8 cellular contexts compared by ENCODE assay signal in genomic region chr2:241509408-241509784, GRCh38. TPM values are rescaled to one million over a fixed set of nuclear protein-coding genes. Genes with fewer than 3 reads are reported as not detected.
DNase-seq lines count a peak whose midpoint lies in the region; ATAC-seq and TF ChIP-seq lines count a peak whose summit lies in the region.

No MANE protein-coding gene starts in this region.

- H3K27ac Mint-ChIP-seq in activated CD4-positive, alpha-beta T cell treated with anti-CD3 and anti-CD28 coated beads, Interleukin-2, amount 10 ng/mL, durations not matched to agents 24 days and 14 days: peak overlapping the region; percentile 67

- H3K9me3 ChIP-seq in body of pancreas (no peaks in the 10 kb centered on the region), lower lobe of right lung (no peaks in the 10 kb centered on the region), thymus (ENCODE audit: control insufficient read depth) (no peaks in the 10 kb centered on the region)

- no peaks in the 10 kb centered on the region for H3K36me3 ChIP-seq in body of pancreas (replicated peaks in 1 of 2; ENCODE audit: insufficient read depth in 1 of 2, low read depth in 2 of 2)
- peaks cover 6% of the 10 kb centered on the region for H3K36me3 ChIP-seq in lower lobe of right lung
- peaks cover 2% of the 10 kb centered on the region for H3K36me3 ChIP-seq in thymus (ENCODE audit: control insufficient read depth, insufficient read depth)

- no peak overlapping the region for H3K4me3 ChIP-seq in body of pancreas
- H3K4me3 ChIP-seq in lower lobe of right lung: peak overlapping the region; percentile 80
- peak overlapping the region; percentile 90 for H3K4me3 ChIP-seq in thymus (ENCODE audit: low read length)

- H3K4me1 Mint-ChIP-seq in activated CD4-positive, alpha-beta T cell treated with anti-CD3 and anti-CD28 coated beads, Interleukin-2, amount 10 ng/mL, durations not matched to agents 24 days and 14 days: peaks cover 13% of the 10 kb centered on the region

- H3K4me1 ChIP-seq in body of pancreas (peaks cover 57% of the 10 kb centered on the region), lower lobe of right lung (peaks cover 38% of the 10 kb centered on the region), thymus (ENCODE audit: control insufficient read depth, insufficient read depth, low read length) (peaks cover 9% of the 10 kb centered on the region)

- TF ChIP-seq CTCF in body of pancreas (IDR thresholded peaks at IDR 0.05) (no peak), lower lobe of right lung (IDR thresholded peaks at IDR 0.05) (no peak)

- ATAC-seq in body of pancreas: no peak
- ATAC-seq in lower lobe of right lung: no peak
- no peak for ATAC-seq in GM18519 (IDR thresholded peaks at IDR 0.05; ENCODE audit: low FRiP score, unreplicated experiment)
- ATAC-seq in HG03565 (IDR thresholded peaks at IDR 0.05; ENCODE audit: unreplicated experiment): no peak

- H3K36me3 Mint-ChIP-seq in activated CD4-positive, alpha-beta T cell treated with anti-CD3 and anti-CD28 coated beads, Interleukin-2, amount 10 ng/mL, durations not matched to agents 24 days and 14 days (ENCODE audit: low read depth): no peaks in the 10 kb centered on the region

- DNase-seq in activated CD4-positive, alpha-beta T cell treated with anti-CD3 and anti-CD28 coated beads, Interleukin-2, amount 10 ng/mL, durations not matched to agents 24 days and 14 days: no peak
- DNase-seq in activated CD4-positive, alpha-beta T cell treated with anti-CD3 and anti-CD28 coated beads, Interleukin-2, amount 50 U/mL, for 1 hour: no peak
- DNase-seq in body of pancreas (no peak), lower lobe of right lung (no peak)
- DNase-seq in effector CD8-positive, alpha-beta T cell (lab: John Stamatoyannopoulos, UW): no peak

- H3K9me3 Mint-ChIP-seq in activated CD4-positive, alpha-beta T cell treated with anti-CD3 and anti-CD28 coated beads, Interleukin-2, amount 10 ng/mL, durations not matched to agents 24 days and 14 days: no peaks in the 10 kb centered on the region

- TF ChIP-seq POLR2A in body of pancreas (IDR thresholded peaks at IDR 0.05): no peak

- 53 to 59% methylated on average over 8 to 9 of the region's 9 CpGs for WGBS in body of pancreas, 2 donors
- WGBS in thymus: 60% methylated on average over 9 of the region's 9 CpGs

- H3K27me3 Mint-ChIP-seq in activated CD4-positive, alpha-beta T cell treated with anti-CD3 and anti-CD28 coated beads, Interleukin-2, amount 10 ng/mL, durations not matched to agents 24 days and 14 days: peaks cover 7% of the 10 kb centered on the region

- H3K27me3 ChIP-seq in body of pancreas (no peaks in the 10 kb centered on the region), lower lobe of right lung (ENCODE audit: low read depth) (no peaks in the 10 kb centered on the region), thymus (ENCODE audit: control insufficient read depth, insufficient read depth) (peaks cover 4% of the 10 kb centered on the region)

- H3K4me3 Mint-ChIP-seq in activated CD4-positive, alpha-beta T cell treated with anti-CD3 and anti-CD28 coated beads, Interleukin-2, amount 10 ng/mL, durations not matched to agents 24 days and 14 days: peak overlapping the region; percentile 78

- intact Hi-C loops in activated CD4-positive, alpha-beta T cell treated with anti-CD3 and anti-CD28 coated beads, Interleukin-2, amount 10 ng/mL, durations not matched to agents 24 days and 14 days (cut with micrococcal nuclease): loop anchor here (2.0 to 10.0 kb wide), 3 partner anchors 105 to 949 kb away; partner anchors contain the start of genes CAPN10 and DUSP28
- intact Hi-C loops in body of pancreas (cut with DNase I): no loop called here
- intact Hi-C loops in lower lobe of right lung (cut with DNase I): no loop called here

- peak overlapping the region; percentile 52 to 91 (median 85) for H3K27ac ChIP-seq in body of pancreas
- peak overlapping the region; percentile 93 for H3K27ac ChIP-seq in lower lobe of right lung
- no peak overlapping the region for H3K27ac ChIP-seq in thymus (ENCODE audit: low read depth)

RNA-seq across cellular contexts. Expression of gene STK25, which starts 1.0 kb away (rescaled TPM):
- 121 and 145 TPM in 2 replicates for total RNA-seq in activated CD4-positive, alpha-beta T cell treated with anti-CD3 and anti-CD28 coated beads, Interleukin-2, amount 10 ng/mL, durations not matched to agents 24 days and 14 days
- total RNA-seq in body of pancreas: 100 to 1,000 TPM; 129 to 144 TPM
- total RNA-seq in lower lobe of right lung: 125 TPM
- polyA plus RNA-seq in thymus: 198 TPM

RNA-seq across cellular contexts. Expression of gene BOK, which starts 49.1 kb away (rescaled TPM):
- total RNA-seq in activated CD4-positive, alpha-beta T cell treated with anti-CD3 and anti-CD28 coated beads, Interleukin-2, amount 10 ng/mL, durations not matched to agents 24 days and 14 days: 0.17 and 0.77 TPM in 2 replicates
- total RNA-seq in body of pancreas (10 to 100 TPM; 33.2 to 62.3 TPM), lower lobe of right lung (44.2 TPM)
- polyA plus RNA-seq in thymus: 5.1 TPM

Comparison
In these comparisons a context has a peak if more than half of its experiments do, and no peak if none do; other contexts are left out.
1. H3K4me3 ChIP-seq: peak in lower lobe of right lung (single experiment) and thymus (single experiment); none in body of pancreas (0 of 2).
2. RNA of gene BOK, which starts 49.1 kb away (total RNA-seq): 33.2 to 62.3 TPM in body of pancreas and 44.2 TPM in lower lobe of right lung (single experiment); 0.17 to 0.77 TPM in activated CD4-positive, alpha-beta T cell treated with anti-CD3 and anti-CD28 coated beads, Interleukin-2, amount 10 ng/mL, durations not matched to agents 24 days and 14 days; every median in the first group is over 10 times any median in the second.